Comparison of ENCODE assay signal across 12 cellular contexts in the genomic region with DNA sequence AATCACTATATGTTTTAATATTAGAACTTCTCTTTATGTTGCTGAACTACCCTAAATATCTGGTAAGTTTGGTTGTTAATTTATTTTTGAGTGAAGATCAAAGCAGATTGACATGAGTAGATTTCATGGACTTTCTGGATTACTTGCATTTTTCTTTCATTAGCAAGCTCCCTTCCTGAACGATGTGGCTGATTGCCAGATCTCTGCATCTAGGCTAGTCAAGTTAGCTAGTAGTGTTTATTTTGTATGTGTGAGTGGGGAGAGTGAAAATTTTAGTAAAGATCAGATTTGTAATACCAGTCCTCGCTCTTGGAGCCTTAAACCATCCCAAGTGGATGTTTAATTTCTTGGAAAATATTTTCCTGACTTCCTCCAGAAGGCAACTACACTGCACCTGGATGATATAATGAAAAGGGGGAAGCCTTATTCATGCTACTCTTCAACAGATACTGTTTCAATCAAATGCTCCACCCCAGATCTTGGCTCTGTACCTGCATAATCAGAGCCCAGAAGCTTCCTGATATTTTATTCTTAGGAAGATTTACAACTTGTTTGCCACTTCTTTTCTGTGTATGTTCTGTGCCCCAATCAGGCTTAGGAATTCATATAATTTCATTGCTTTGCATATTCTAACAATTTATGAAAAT.
DNase-seq lines count a peak whose midpoint lies in the region; ATAC-seq and TF ChIP-seq lines count a peak whose summit lies in the region.
"Had no signal": no experiment of that assay in that cellular context is flagged by ENCODE, and none has a peak within 500 bp of the region (broad histone marks: within the 10 kb centered on the region; RNA-seq: fewer than 3 reads in every experiment).

No MANE protein-coding gene starts in this region.

- H3K36me3 ChIP-seq in BE2C (no peaks in the 10 kb centered on the region), colonic mucosa (no peaks in the 10 kb centered on the region)

- H3K27me3 ChIP-seq in BE2C (no peaks in the 10 kb centered on the region), colonic mucosa (no peaks in the 10 kb centered on the region)

- H3K4me3 ChIP-seq in BE2C (ENCODE audit: low read depth, low read length) (no peak overlapping the region), colonic mucosa (no peak overlapping the region)

- peak; percentile 27 for DNase-seq in BE2C
- peak; percentile 46 for DNase-seq in HS-5 (ENCODE audit: low read depth)
- DNase-seq in astrocyte of the hippocampus (ENCODE audit: low read depth, low spot score), result peak; percentile 76
- DNase-seq in hepatic stellate cell (ENCODE audit: low spot score), result peak; percentile 6
- DNase-seq in NCI-H146 (lab: John Stamatoyannopoulos, UW), result no peak
- no peak for DNase-seq in anterior cingulate cortex (lab: John Stamatoyannopoulos, UW)
- no peak for DNase-seq in colonic mucosa
- DNase-seq: activated naive CD4-positive, alpha-beta T cell treated with Interleukin-2 at 50 U/mL for 16 hours; NCI-H187 treated with DMSO at 0.1 percent for 48 hours; OCI-M1; T-helper 9 cell had no signal

- H3K27ac ChIP-seq in colonic mucosa, result no peak overlapping the region

- H3K9ac ChIP-seq in colonic mucosa (ENCODE audit: low read depth in 2 of 2, low read length in 2 of 2), result no peak overlapping the region

- intact Hi-C loops in colonic mucosa (cut with DNase I), result no loop called here

- TF ChIP-seq CTCF in BE2C (IDR thresholded peaks at IDR 0.05; ENCODE audit: low read depth, low read length), result no peak
- no peak for TF ChIP-seq CTCF in colonic mucosa (IDR thresholded peaks at IDR 0.05)

- ATAC-seq in HG03039 (IDR thresholded peaks at IDR 0.05; ENCODE audit: unreplicated experiment), result no peak

- H3K4me1 ChIP-seq in BE2C (no peaks in the 10 kb centered on the region; the same call in 1 of the 2 replicates), colonic mucosa (no peaks in the 10 kb centered on the region)

- H3K9me3 ChIP-seq in BE2C (no peaks in the 10 kb centered on the region), colonic mucosa (no peaks in the 10 kb centered on the region)

Comparison
In these comparisons a context has a peak if more than half of its experiments do, and no peak if none do; other contexts are left out.
1. DNase-seq: peak in BE2C (single experiment), HS-5 (single experiment), astrocyte of the hippocampus (single experiment) and hepatic stellate cell (single experiment); none in NCI-H146 (single experiment), anterior cingulate cortex (0 of 58) and colonic mucosa (single experiment).